36 cellular contexts compared by ENCODE assay signal in genomic region chr1:201125805-201126204, GRCh38. TPM values are rescaled to one million over a fixed set of nuclear protein-coding genes. Genes with fewer than 3 reads are reported as not detected.
"Had no signal": no experiment of that assay in that cellular context is flagged by ENCODE, and none has a peak within 500 bp of the region (broad histone marks: within the 10 kb centered on the region; RNA-seq: fewer than 3 reads in every experiment).

No MANE protein-coding gene starts in this region.

- ATAC-seq: activated CD4-positive, CD25-positive, alpha-beta regulatory T cell treated with anti-CD3 and anti-CD28 coated beads, Interleukin-2, amount 50 U/mL, for 24 hours; effector memory CD8-positive, alpha-beta T cell; gastroesophageal sphincter; natural killer cell had no signal

- H3K4me1 ChIP-seq: adrenal gland, lower lobe of right lung, right lobe of liver, vagina had no signal

- H3K27me3 ChIP-seq: right lobe of liver, vagina had no signal

- DNase-seq: activated CD4-positive, alpha-beta memory T cell treated with anti-CD3 and anti-CD28 coated beads for 36 hours; activated CD4-positive, alpha-beta T cell treated with anti-CD3 and anti-CD28 coated beads for 48 hours; activated CD8-positive, alpha-beta memory T cell treated with anti-CD3 and anti-CD28 coated beads, Interleukin-2, amount 50 U/mL, for 4 hours; activated effector memory CD4-positive, alpha-beta T cell treated with anti-CD3 and anti-CD28 coated beads, Interleukin-2, amount 50 U/mL, for 16 hours; activated naive CD4-positive, alpha-beta T cell treated with anti-CD3 and anti-CD28 coated beads for 36 hours; activated naive CD8-positive, alpha-beta T cell treated with anti-CD3 and anti-CD28 coated beads for 36 hours; activated T-cell treated with anti-CD3 and anti-CD28 coated beads, Interleukin-2, amount 50 U/mL, for 1 hour; adrenal gland; aorta; brain microvascular endothelial cell; cortex of kidney; effector memory CD8-positive, alpha-beta T cell; hippocampal formation; kidney; left colon; lower lobe of right lung; mesenchymal stem cell; natural killer cell; right lobe of liver; stimulated activated CD4-positive, alpha-beta T cell treated with anti-CD3 and anti-CD28 coated beads, Interleukin-2, amount 100 ng/mL, for 48 hours; T-helper 9 cell; WERI-Rb-1 had no signal

- H3K4me3 ChIP-seq: adrenal gland, gastroesophageal sphincter, lower lobe of right lung, right lobe of liver, vagina had no signal

- H3K27ac ChIP-seq: brain microvascular endothelial cell, gastroesophageal sphincter, lower lobe of right lung, right lobe of liver, vagina had no signal

- H3K9me3 ChIP-seq: adrenal gland, gastroesophageal sphincter, lower lobe of right lung, right lobe of liver, vagina had no signal

- H3K36me3 ChIP-seq: adrenal gland, brain microvascular endothelial cell, gastroesophageal sphincter, lower lobe of right lung, right lobe of liver, vagina, WERI-Rb-1 had no signal

RNA-seq across cellular contexts. Expression of gene ASCL5, which starts 1.2 kb away (rescaled TPM):
- total RNA-seq: activated CD4-positive, alpha-beta memory T cell treated with anti-CD3 and anti-CD28 coated beads for 36 hours; activated CD8-positive, alpha-beta memory T cell treated with anti-CD3 and anti-CD28 coated beads for 36 hours; activated naive CD4-positive, alpha-beta T cell treated with anti-CD3 and anti-CD28 coated beads for 36 hours; activated T-helper 1 cell treated with anti-CD3 and anti-CD28 coated beads, Interleukin-12 subunit alpha, Interleukin-12 subunit beta, Interleukin-2, Interleukin-4 antibody, amounts not matched to agents 30 ng/mL and 10 ng/mL and 1 ng/mL, durations not matched to agents 14 hours and 24 hours and 36 hours; adrenal gland; aorta; cardiac septum; cerebellum; endothelial cell of umbilical vein; fibroblast of lung; fibroblast of villous mesenchyme; gastroesophageal sphincter; kidney; left colon; lower lobe of right lung; natural killer cell; omental fat pad; right lobe of liver; skeletal muscle tissue; subcutaneous adipose tissue; T-helper 1 cell treated with Interleukin-12 subunit alpha and Interleukin-12 subunit beta and Interleukin-4 antibody, amounts not matched to agents 30 ng/mL and 1 ng/mL, for 36 hours; vagina had no signal

RNA-seq across cellular contexts. Expression of gene CACNA1S, which starts 13.6 kb away (rescaled TPM):
- total RNA-seq: activated CD4-positive, alpha-beta memory T cell treated with anti-CD3 and anti-CD28 coated beads for 36 hours; activated CD8-positive, alpha-beta memory T cell treated with anti-CD3 and anti-CD28 coated beads for 36 hours; activated naive CD4-positive, alpha-beta T cell treated with anti-CD3 and anti-CD28 coated beads for 36 hours; activated naive CD8-positive, alpha-beta T cell treated with anti-CD3 and anti-CD28 coated beads for 36 hours; activated T-helper 1 cell treated with anti-CD3 and anti-CD28 coated beads, Interleukin-12 subunit alpha, Interleukin-12 subunit beta, Interleukin-2, Interleukin-4 antibody, amounts not matched to agents 30 ng/mL and 10 ng/mL and 1 ng/mL, durations not matched to agents 14 hours and 24 hours and 36 hours; aorta; endothelial cell of umbilical vein; fibroblast of lung; fibroblast of villous mesenchyme; gastroesophageal sphincter; kidney; left colon; natural killer cell; omental fat pad; subcutaneous adipose tissue; T-helper 1 cell treated with Interleukin-12 subunit alpha and Interleukin-12 subunit beta and Interleukin-4 antibody, amounts not matched to agents 30 ng/mL and 1 ng/mL, for 36 hours; vagina had no signal
